10 cellular contexts compared by ENCODE assay signal in the genomic region with DNA sequence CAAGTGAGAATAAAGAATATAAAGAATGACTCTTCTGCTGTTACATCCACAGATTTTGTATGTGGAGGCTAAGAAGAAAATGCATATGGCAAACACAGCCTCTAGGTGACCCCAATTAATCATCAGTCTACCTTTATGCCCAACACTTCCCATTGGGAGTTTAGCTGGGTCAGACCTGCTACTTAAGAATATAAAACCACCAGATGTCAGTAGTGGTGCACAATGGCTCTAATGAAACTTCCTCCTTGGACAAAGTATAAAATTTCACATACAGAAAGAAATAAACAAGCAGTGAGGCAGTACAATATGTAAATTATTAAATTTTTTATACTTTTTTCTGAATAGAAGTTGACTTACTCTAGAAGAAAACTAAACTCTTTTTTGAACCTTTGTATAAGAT.
A peak's percentile ranks its signal among the peaks of the same experiment; 100 is the strongest.
DNase-seq lines count a peak whose midpoint lies in the region; TF ChIP-seq lines count a peak whose summit lies in the region.
"Had no signal": no experiment of that assay in that cellular context is flagged by ENCODE, and none has a peak within 500 bp of the region (broad histone marks: within the 10 kb centered on the region; RNA-seq: fewer than 3 reads in every experiment).

No MANE protein-coding gene starts in this region.

- peaks cover 0 to 7% (median 0%) of the 10 kb centered on the region in 5 experiments for H3K9me3 Mint-ChIP-seq in brain

- H3K4me1 ChIP-seq in mesendoderm (ENCODE audit: control insufficient read depth, low read depth, low read length) = no peaks in the 10 kb centered on the region

- H3K27me3 Mint-ChIP-seq in brain = no peaks in the 10 kb centered on the region

- peak; percentile 65 for TF ChIP-seq CTCF in AG10803 (conservative IDR thresholded peaks at IDR 0.05; ENCODE audit: low read length)
- TF ChIP-seq CTCF in brain (conservative IDR thresholded peaks at IDR 0.05) = peak; percentile 47 to 68

- no peaks in the 10 kb centered on the region for H3K79me1 ChIP-seq in mesendoderm (ENCODE audit: low read length)

- no peaks in the 10 kb centered on the region for H3K27me3 ChIP-seq in mesendoderm (ENCODE audit: insufficient read depth, low read length, poor library complexity)

- H3K4ac ChIP-seq in mesendoderm (ENCODE audit: low read depth, low read length) = no peak overlapping the region

- no peak overlapping the region for H2AK5ac ChIP-seq in mesendoderm (ENCODE audit: low read length)

- no peak overlapping the region for H3K18ac ChIP-seq in mesendoderm (ENCODE audit: low read length)

- H3K27ac Mint-ChIP-seq in brain = no peak overlapping the region

- H4K8ac ChIP-seq in mesendoderm (ENCODE audit: low read depth, low read length) = no peak overlapping the region

- H4K5ac ChIP-seq in mesendoderm (ENCODE audit: low read length) = no peak overlapping the region

- no peak overlapping the region for H3K23ac ChIP-seq in mesendoderm (ENCODE audit: low read length)

- H3K4me3 ChIP-seq in AG10803 (ENCODE audit: low read length) (no peak overlapping the region), mesendoderm (ENCODE audit: low read length) (no peak overlapping the region)

- no peak overlapping the region for H3K4me2 ChIP-seq in mesendoderm (ENCODE audit: low read length)

- H3K36me3 ChIP-seq in mesendoderm (ENCODE audit: control insufficient read depth, insufficient read depth, low read length) = no peaks in the 10 kb centered on the region

- H3K4me3 Mint-ChIP-seq in brain = no peak overlapping the region

- H3K79me2 ChIP-seq in mesendoderm (ENCODE audit: control insufficient read depth, insufficient read depth, low read length) = no peaks in the 10 kb centered on the region

- H2BK15ac ChIP-seq in mesendoderm (replicated peaks; ENCODE audit: low read depth) = no peak overlapping the region

- no peak overlapping the region for H2BK5ac ChIP-seq in mesendoderm (ENCODE audit: low read length)

- H2BK120ac ChIP-seq in mesendoderm (ENCODE audit: low read depth, low read length) = no peak overlapping the region

- no peak overlapping the region for H3K9ac ChIP-seq in mesendoderm (ENCODE audit: low read length)

- no peaks in the 10 kb centered on the region for H3K36me3 Mint-ChIP-seq in brain

- H3K4me1 Mint-ChIP-seq in brain = peaks cover 15% of the 10 kb centered on the region

- DNase-seq in AG10803 (ENCODE audit: low read depth) (peak; percentile 36), HT-29 (ENCODE audit: low spot score) (peak; percentile 28), mesendoderm (peak; percentile 40), DMS114 treated with DMSO at 0.1 percent for 48 hours (lab: John Stamatoyannopoulos, UW; ENCODE audit: unreplicated experiment) (no peak), HCEC 1CT (no peak), DMS153 treated with DMSO at 0.1 percent for 48 hours (lab: John Stamatoyannopoulos, UW; ENCODE audit: unreplicated experiment) (no peak), activated gamma-delta T cell (lab: John Stamatoyannopoulos, UW) (no peak)
- DNase-seq: activated CD4-positive, CD25-positive, alpha-beta regulatory T cell treated with anti-CD3 and anti-CD28 coated beads, Interleukin-2, amount 50 U/mL, for 72 hours; stimulated activated naive CD8-positive, alpha-beta T cell treated with anti-CD3 and anti-CD28 coated beads, Interleukin-15, Interleukin-2, amounts not matched to agents 100 U/mL and 50 U/mL, for 24 hours had no signal

- no peak overlapping the region for H3K56ac ChIP-seq in mesendoderm (ENCODE audit: low read length)

- H3K27ac ChIP-seq in mesendoderm (ENCODE audit: low read depth, low read length) = no peak overlapping the region

Comparison
In these comparisons a context has a peak if more than half of its experiments do, and no peak if none do; other contexts are left out.
1. DNase-seq: peak in AG10803 (single experiment), HT-29 (single experiment) and mesendoderm (single experiment); none in DMS114 treated with DMSO at 0.1 percent for 48 hours (single experiment), HCEC 1CT (single experiment), DMS153 treated with DMSO at 0.1 percent for 48 hours (single experiment) and activated gamma-delta T cell (single experiment).